19 cellular contexts compared by ENCODE assay signal in genomic region chr1:17425806-17426205, GRCh38. TPM values are rescaled to one million over a fixed set of nuclear protein-coding genes. Genes with fewer than 3 reads are reported as not detected.
"Had no signal": no experiment of that assay in that cellular context is flagged by ENCODE, and none has a peak within 500 bp of the region (broad histone marks: within the 10 kb centered on the region; RNA-seq: fewer than 3 reads in every experiment).

No MANE protein-coding gene starts in this region.

- H3K4me3 Mint-ChIP-seq: activated naive CD4-positive, alpha-beta T cell treated with anti-CD3 and anti-CD28 coated beads, Interleukin-2, amount 10 ng/mL, durations not matched to agents 7 days and 5 days; brain; stimulated activated naive B cell treated with anti-CD40 and anti-IgM and Interleukin-4, amounts not matched to agents 10 μg/mL and 1 μg/mL and 100 μg/mL, for 72 hours had no signal

- H3K27me3 Mint-ChIP-seq: activated naive CD4-positive, alpha-beta T cell treated with anti-CD3 and anti-CD28 coated beads, Interleukin-2, amount 10 ng/mL, durations not matched to agents 7 days and 5 days; stimulated activated naive B cell treated with anti-CD40 and anti-IgM and Interleukin-4, amounts not matched to agents 10 μg/mL and 1 μg/mL and 100 μg/mL, for 72 hours had no signal

- H3K9me3 Mint-ChIP-seq: activated naive CD4-positive, alpha-beta T cell treated with anti-CD3 and anti-CD28 coated beads, Interleukin-2, amount 10 ng/mL, durations not matched to agents 7 days and 5 days; brain; stimulated activated naive B cell treated with anti-CD40 and anti-IgM and Interleukin-4, amounts not matched to agents 10 μg/mL and 1 μg/mL and 100 μg/mL, for 72 hours had no signal

- H2AFZ ChIP-seq: parathyroid adenoma had no signal

- DNase-seq: activated CD4-positive, alpha-beta T cell treated with anti-CD3 and anti-CD28 coated beads, Interleukin-2, amount 50 U/mL, for 4 hours; activated naive CD4-positive, alpha-beta T cell treated with anti-CD3 and anti-CD28 coated beads, Interleukin-2, amount 10 ng/mL, durations not matched to agents 7 days and 5 days; adrenal gland; hypothalamus; kidney glomerular epithelial cell; retina; small intestine; stimulated activated naive B cell treated with anti-CD40 and anti-IgM and Interleukin-4, amounts not matched to agents 10 μg/mL and 1 μg/mL and 100 μg/mL, for 72 hours; upper lobe of right lung had no signal

- H3K27ac ChIP-seq: adrenal gland, parathyroid adenoma, upper lobe of right lung had no signal

- H3K27me3 ChIP-seq: adrenal gland, upper lobe of right lung had no signal

- H3K27ac Mint-ChIP-seq: activated naive CD4-positive, alpha-beta T cell treated with anti-CD3 and anti-CD28 coated beads, Interleukin-2, amount 10 ng/mL, durations not matched to agents 7 days and 5 days had no signal

- H3K4me3 ChIP-seq: adrenal gland, upper lobe of right lung had no signal

- ATAC-seq: activated CD4-positive, CD25-positive, alpha-beta regulatory T cell treated with anti-CD3 and anti-CD28 coated beads, Interleukin-2, amount 50 U/mL, for 24 hours; esophagus mucosa; stimulated activated naive B cell treated with anti-CD40 and anti-IgM and Interleukin-4, amounts not matched to agents 10 μg/mL and 1 μg/mL and 100 μg/mL, for 72 hours had no signal

- H3K9ac ChIP-seq: parathyroid adenoma had no signal

- H3K4me1 Mint-ChIP-seq: activated naive CD4-positive, alpha-beta T cell treated with anti-CD3 and anti-CD28 coated beads, Interleukin-2, amount 10 ng/mL, durations not matched to agents 7 days and 5 days had no signal

- H3K4me1 ChIP-seq: adrenal gland, parathyroid adenoma had no signal

- H3K79me2 ChIP-seq: parathyroid adenoma had no signal

- H3K9me3 ChIP-seq: adrenal gland, upper lobe of right lung had no signal

RNA-seq across cellular contexts. Expression of gene PADI6, which starts 53.8 kb away (rescaled TPM):
- total RNA-seq: adrenal gland; cerebellum; dermis microvascular lymphatic vessel endothelial cell; esophagus mucosa; lower leg skin; myocyte; T-helper 2 cell treated with Interferon-gamma antibody and Interleukin-4, amounts not matched to agents 100 ng/mL and 5 ng/mL, for 36 hours; temporal lobe; upper lobe of right lung had no signal
- polyA plus RNA-seq: adrenal gland, small intestine had no signal
